Comparison of ENCODE assay signal across 8 cellular contexts in the genomic region with DNA sequence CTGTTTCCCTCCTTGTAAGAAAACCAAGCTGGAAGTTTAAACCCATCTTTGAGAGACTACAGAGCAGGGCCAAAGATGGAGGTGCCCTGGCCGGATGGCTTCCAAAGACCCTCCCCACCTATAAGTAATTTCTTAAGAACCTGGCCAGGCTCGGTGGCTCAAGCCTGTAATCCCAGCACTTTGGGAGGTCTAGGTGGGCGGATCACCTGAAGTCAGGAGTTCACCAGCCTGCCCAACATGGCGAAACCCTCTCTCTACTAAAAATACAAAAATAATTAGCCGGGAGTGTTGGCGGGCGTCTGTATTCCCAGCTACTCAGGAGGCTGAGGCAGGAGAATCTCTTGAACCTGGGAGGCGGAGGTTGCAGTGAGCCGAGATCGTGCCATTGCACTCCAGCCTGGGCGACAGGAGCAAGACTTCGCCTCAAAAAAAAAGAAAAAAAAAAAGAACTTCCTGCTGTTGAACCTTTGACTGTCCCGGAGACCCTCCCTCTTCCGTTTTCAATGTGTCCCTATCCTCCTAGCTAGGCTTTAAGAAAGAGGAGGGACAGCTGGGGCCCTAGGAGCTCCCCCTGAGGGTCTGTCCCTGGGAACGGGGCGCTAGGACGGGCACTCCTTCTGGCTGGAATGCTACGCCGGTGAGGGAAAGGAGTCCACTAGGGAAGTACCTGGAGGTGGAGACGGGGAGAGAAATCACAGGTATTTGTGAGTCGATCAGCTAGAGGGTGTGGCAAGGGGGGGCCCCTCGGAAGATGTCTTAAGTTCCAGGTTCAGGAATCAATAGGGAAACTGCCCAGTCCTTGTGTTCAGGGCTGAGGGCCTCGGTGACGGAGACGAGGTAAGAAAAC. TPM values are rescaled to one million over a fixed set of nuclear protein-coding genes. Genes with fewer than 3 reads are reported as not detected.
DNase-seq lines count a peak whose midpoint lies in the region; ATAC-seq and TF ChIP-seq lines count a peak whose summit lies in the region.

No MANE protein-coding gene starts in this region.

- H3K4me1 ChIP-seq in rectal smooth muscle tissue (ENCODE audit: control insufficient read depth, insufficient read depth, low read length), result peaks cover 3% of the 10 kb centered on the region

- peak overlapping the region; percentile 89 for H3K27ac ChIP-seq in rectal smooth muscle tissue (ENCODE audit: low read depth, low read length)

- peaks cover 32 to 52% (median 34%) of the 10 kb centered on the region in 3 donors for H3K4me1 Mint-ChIP-seq in IgD-negative memory B cell
- peaks cover 23% of the 10 kb centered on the region for H3K4me1 Mint-ChIP-seq in activated T-helper 17 cell treated with anti-CD3 and anti-CD28 coated beads, Interleukin-2, amount 50 U/mL, for 72 hours

- intact Hi-C loops in left ventricle myocardium superior (cut with micrococcal nuclease), result no loop called here

- peak overlapping the region; percentile 89 to 99 (median 99) for H3K27ac Mint-ChIP-seq in IgD-negative memory B cell
- H3K27ac Mint-ChIP-seq in activated T-helper 17 cell treated with anti-CD3 and anti-CD28 coated beads, Interleukin-2, amount 50 U/mL, for 72 hours, result peak overlapping the region; percentile 92

- H3K9ac ChIP-seq in rectal smooth muscle tissue (ENCODE audit: low read length), result peak overlapping the region; percentile 21

- H3K4me3 Mint-ChIP-seq in IgD-negative memory B cell, result peak overlapping the region; percentile 96 to 99 (median 98)
- peak overlapping the region; percentile 90 for H3K4me3 Mint-ChIP-seq in activated T-helper 17 cell treated with anti-CD3 and anti-CD28 coated beads, Interleukin-2, amount 50 U/mL, for 72 hours

- no peaks in the 10 kb centered on the region for H3K9me3 Mint-ChIP-seq in IgD-negative memory B cell
- H3K9me3 Mint-ChIP-seq in activated T-helper 17 cell treated with anti-CD3 and anti-CD28 coated beads, Interleukin-2, amount 50 U/mL, for 72 hours, result no peaks in the 10 kb centered on the region

- H3K27me3 ChIP-seq in rectal smooth muscle tissue (ENCODE audit: control insufficient read depth, insufficient read depth, low read length), result no peaks in the 10 kb centered on the region

- peaks cover 13% of the 10 kb centered on the region for H3K36me3 Mint-ChIP-seq in IgD-negative memory B cell
- H3K36me3 Mint-ChIP-seq in activated T-helper 17 cell treated with anti-CD3 and anti-CD28 coated beads, Interleukin-2, amount 50 U/mL, for 72 hours (ENCODE audit: low read depth), result peaks cover 53% of the 10 kb centered on the region

- DNase-seq in AG09309 (ENCODE audit: low read depth) (no peak), left ventricle myocardium superior (no peak)

- no peaks in the 10 kb centered on the region for H3K27me3 Mint-ChIP-seq in IgD-negative memory B cell
- H3K27me3 Mint-ChIP-seq in activated T-helper 17 cell treated with anti-CD3 and anti-CD28 coated beads, Interleukin-2, amount 50 U/mL, for 72 hours, result no peaks in the 10 kb centered on the region

- TF ChIP-seq CTCF in AG09309 (IDR thresholded peaks at IDR 0.05; ENCODE audit: control insufficient read depth, insufficient read depth, low read depth, low read length, missing control alignments), result peak; percentile 24

- H3K4me3 ChIP-seq in AG09309 (ENCODE audit: control insufficient read depth, low read depth, low read length), result peak overlapping the region; percentile 68
- peak overlapping the region; percentile 91 for H3K4me3 ChIP-seq in rectal smooth muscle tissue (ENCODE audit: low read length)

- ATAC-seq in GM18909 (IDR thresholded peaks at IDR 0.05; ENCODE audit: poor library complexity, unreplicated experiment), result peak; percentile 7
- ATAC-seq in activated T-helper 17 cell treated with anti-CD3 and anti-CD28 coated beads, Interleukin-2, amount 50 U/mL, for 72 hours (replicated peaks), result peak; percentile 8
- peak; percentile 45 for ATAC-seq in left ventricle myocardium superior
- ATAC-seq in HG02970 (IDR thresholded peaks at IDR 0.05; ENCODE audit: low FRiP score, unreplicated experiment), result no peak
- ATAC-seq in HG03457 (IDR thresholded peaks at IDR 0.05; ENCODE audit: unreplicated experiment), result no peak

- H3K36me3 ChIP-seq in rectal smooth muscle tissue (ENCODE audit: control insufficient read depth, insufficient read depth, low read length), result no peaks in the 10 kb centered on the region

RNA-seq across cellular contexts. Expression of gene SIT1, which starts 4.8 kb away (rescaled TPM):
- 188 TPM for polyA plus RNA-seq in IgD-negative memory B cell
- total RNA-seq in activated T-helper 17 cell treated with anti-CD3 and anti-CD28 coated beads, Interleukin-2, amount 50 U/mL, for 72 hours, result 100 to 1,000 TPM in 1 of 2 donors, 10 to 100 TPM in 1; 97.0 to 135 TPM
- 0.32 TPM for total RNA-seq in left ventricle myocardium superior

RNA-seq across cellular contexts. Expression of gene RMRP, which starts 11.9 kb away (rescaled TPM):
- 30.5 TPM for polyA plus RNA-seq in IgD-negative memory B cell
- over 10,000 TPM in 1 of 2 donors, 1,000 to 10,000 TPM in 1; 5,785 to 10,768 TPM for total RNA-seq in activated T-helper 17 cell treated with anti-CD3 and anti-CD28 coated beads, Interleukin-2, amount 50 U/mL, for 72 hours
- 16,495 TPM for total RNA-seq in left ventricle myocardium superior

RNA-seq across cellular contexts. Expression of gene CCDC107, which starts 12.1 kb away (rescaled TPM):
- 77.4 TPM for polyA plus RNA-seq in IgD-negative memory B cell
- total RNA-seq in activated T-helper 17 cell treated with anti-CD3 and anti-CD28 coated beads, Interleukin-2, amount 50 U/mL, for 72 hours, result 10 to 100 TPM; 17.5 to 19.8 TPM
- 45.6 TPM for total RNA-seq in left ventricle myocardium superior

RNA-seq across cellular contexts. Expression of gene ARHGEF39, which starts 19.0 kb away (rescaled TPM):
- 0.64 TPM for polyA plus RNA-seq in IgD-negative memory B cell
- 10 to 100 TPM in 1 of 2 donors, 1 to 10 TPM in 1; 9.4 to 16.1 TPM for total RNA-seq in activated T-helper 17 cell treated with anti-CD3 and anti-CD28 coated beads, Interleukin-2, amount 50 U/mL, for 72 hours
- 0.45 TPM for total RNA-seq in left ventricle myocardium superior

RNA-seq across cellular contexts. Expression of gene CD72, which starts 27.7 kb away (rescaled TPM):
- polyA plus RNA-seq in IgD-negative memory B cell, result 51.9 TPM
- 10 to 100 TPM in 1 of 2 donors, 1 to 10 TPM in 1; 7.5 to 43.2 TPM for total RNA-seq in activated T-helper 17 cell treated with anti-CD3 and anti-CD28 coated beads, Interleukin-2, amount 50 U/mL, for 72 hours
- 0.77 TPM for total RNA-seq in left ventricle myocardium superior

Comparison
In these comparisons a context has a peak if more than half of its experiments do, and no peak if none do; other contexts are left out.
1. ATAC-seq: peak in GM18909 (single experiment), activated T-helper 17 cell treated with anti-CD3 and anti-CD28 coated beads, Interleukin-2, amount 50 U/mL, for 72 hours (single experiment) and left ventricle myocardium superior (single experiment); none in HG02970 (single experiment) and HG03457 (single experiment).
2. RNA of gene SIT1, which starts 4.8 kb away (total RNA-seq): 97.0 to 135 TPM in activated T-helper 17 cell treated with anti-CD3 and anti-CD28 coated beads, Interleukin-2, amount 50 U/mL, for 72 hours; 0.32 TPM in left ventricle myocardium superior (single experiment); every median in the first group is over 10 times any median in the second.